ENCODE assay signal across 8 cellular contexts in the genomic region with DNA sequence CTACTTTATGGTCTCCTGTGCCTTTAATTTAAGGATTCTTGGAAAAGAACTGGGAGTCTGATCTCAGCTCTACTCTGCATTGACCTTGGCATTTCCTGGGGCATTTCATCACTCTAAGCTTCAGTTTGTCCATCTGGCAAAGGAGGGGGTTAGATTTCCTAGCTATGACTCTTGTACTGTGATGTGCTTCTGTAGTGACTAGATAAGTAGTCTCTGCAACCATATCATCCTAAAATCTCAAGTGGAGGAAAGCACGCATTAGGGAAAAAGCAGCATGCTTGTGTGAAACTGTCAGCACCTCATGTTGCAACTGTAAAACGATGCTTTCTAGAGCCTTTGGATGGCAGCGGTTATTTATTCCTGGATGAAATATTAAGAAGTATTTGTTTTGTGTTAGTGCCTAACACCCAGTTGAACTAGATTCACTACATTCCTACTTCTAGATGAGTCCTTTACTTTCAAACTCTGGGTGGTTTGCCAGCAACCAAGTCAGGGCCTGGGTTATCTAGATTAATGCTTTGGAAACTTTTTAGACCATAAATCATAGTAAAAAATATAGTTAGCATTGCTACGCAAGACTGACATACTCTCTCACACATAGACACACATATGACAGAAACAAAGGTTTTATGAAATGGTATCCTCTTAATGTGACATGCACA. TPM values are rescaled to one million over a fixed set of nuclear protein-coding genes. Genes with fewer than 3 reads are reported as not detected.
DNase-seq lines count a peak whose midpoint lies in the region; ATAC-seq and FAIRE-seq lines count a peak whose summit lies in the region.

No MANE protein-coding gene starts in this region.

- POLR2A ChIA-PET in activated CD4-positive, alpha-beta T cell treated with anti-CD3 and anti-CD28 coated beads for 36 hours (lab: Charles Lee), result no interaction called here

- no peaks in the 10 kb centered on the region for H3K36me3 Mint-ChIP-seq in activated CD4-positive, alpha-beta T cell treated with anti-CD3 and anti-CD28 coated beads for 36 hours (ENCODE audit: low read depth)
- H3K36me3 Mint-ChIP-seq in activated naive CD8-positive, alpha-beta T cell treated with anti-CD3 and anti-CD28 coated beads, Interleukin-2, amount 50 U/mL, for 24 hours (ENCODE audit: low read depth), result no peaks in the 10 kb centered on the region
- no peaks in the 10 kb centered on the region for H3K36me3 Mint-ChIP-seq in activated T-helper 2 cell treated with anti-CD3 and anti-CD28 coated beads, Interferon-gamma antibody, Interleukin-2, Interleukin-4, amounts not matched to agents 10 μg/mL and 5 μg/mL and 100 μg/mL, durations not matched to agents 14 hours and 24 hours and 36 hours (ENCODE audit: low read depth)

- no peak overlapping the region for H3K27ac Mint-ChIP-seq in activated CD4-positive, alpha-beta T cell treated with anti-CD3 and anti-CD28 coated beads for 36 hours
- no peak overlapping the region for H3K27ac Mint-ChIP-seq in activated naive CD8-positive, alpha-beta T cell treated with anti-CD3 and anti-CD28 coated beads, Interleukin-2, amount 50 U/mL, for 24 hours
- H3K27ac Mint-ChIP-seq in activated T-helper 2 cell treated with anti-CD3 and anti-CD28 coated beads, Interferon-gamma antibody, Interleukin-2, Interleukin-4, amounts not matched to agents 10 μg/mL and 5 μg/mL and 100 μg/mL, durations not matched to agents 14 hours and 24 hours and 36 hours, result no peak overlapping the region

- H3K4me3 Mint-ChIP-seq in activated CD4-positive, alpha-beta T cell treated with anti-CD3 and anti-CD28 coated beads for 36 hours, result no peak overlapping the region
- H3K4me3 Mint-ChIP-seq in activated naive CD8-positive, alpha-beta T cell treated with anti-CD3 and anti-CD28 coated beads, Interleukin-2, amount 50 U/mL, for 24 hours, result no peak overlapping the region
- H3K4me3 Mint-ChIP-seq in activated T-helper 2 cell treated with anti-CD3 and anti-CD28 coated beads, Interferon-gamma antibody, Interleukin-2, Interleukin-4, amounts not matched to agents 10 μg/mL and 5 μg/mL and 100 μg/mL, durations not matched to agents 14 hours and 24 hours and 36 hours (ENCODE audit: low read depth), result no peak overlapping the region

- intact Hi-C loops in activated CD4-positive, alpha-beta T cell treated with anti-CD3 and anti-CD28 coated beads for 36 hours (cut with DNase I, micrococcal nuclease), result no loop called here
- intact Hi-C loops in activated T-helper 2 cell treated with anti-CD3 and anti-CD28 coated beads, Interferon-gamma antibody, Interleukin-2, Interleukin-4, amounts not matched to agents 10 μg/mL and 5 μg/mL and 100 μg/mL, durations not matched to agents 14 hours and 24 hours and 36 hours (cut with micrococcal nuclease), result no loop called here

- CTCF ChIA-PET in activated CD4-positive, alpha-beta T cell treated with anti-CD3 and anti-CD28 coated beads for 36 hours (lab: Charles Lee), result interaction anchor here (1.5 to 1.7 kb wide), 2 partner anchors 207 to 210 kb away, joined by 3 to 6 read pairs; no protein-coding TSS in a partner anchor

- no peak for FAIRE-seq in urothelium cell line (lab: Jason Lieb, UNC)

- DNase-seq in activated CD4-positive, alpha-beta T cell treated with anti-CD3 and anti-CD28 coated beads for 36 hours, result no peak
- no peak for DNase-seq in activated CD4-positive, alpha-beta T cell treated with anti-CD3 and anti-CD28 coated beads for 4 hours
- no peak for DNase-seq in activated naive CD8-positive, alpha-beta T cell treated with anti-CD3 and anti-CD28 coated beads, Interleukin-2, amount 50 U/mL, for 24 hours
- DNase-seq in iris pigment epithelial cell (ENCODE audit: low read depth), result peak; percentile 92
- DNase-seq in urothelium cell line (ENCODE audit: low spot score), result peak; percentile 9
- DNase-seq in stimulated activated CD4-positive, alpha-beta T cell treated with anti-CD3 and anti-CD28 coated beads, Interleukin-12 subunit alpha, Interleukin-12 subunit beta, amount 100 ng/mL, for 4 hours, result no peak
- DNase-seq in activated T-helper 2 cell treated with anti-CD3 and anti-CD28 coated beads, Interferon-gamma antibody, Interleukin-2, Interleukin-4, amounts not matched to agents 10 μg/mL and 5 μg/mL and 100 μg/mL, durations not matched to agents 14 hours and 24 hours and 36 hours (ENCODE audit: low spot score), result no peak

- H3K27me3 Mint-ChIP-seq in activated CD4-positive, alpha-beta T cell treated with anti-CD3 and anti-CD28 coated beads for 36 hours, result no peaks in the 10 kb centered on the region
- no peaks in the 10 kb centered on the region for H3K27me3 Mint-ChIP-seq in activated naive CD8-positive, alpha-beta T cell treated with anti-CD3 and anti-CD28 coated beads, Interleukin-2, amount 50 U/mL, for 24 hours
- H3K27me3 Mint-ChIP-seq in activated T-helper 2 cell treated with anti-CD3 and anti-CD28 coated beads, Interferon-gamma antibody, Interleukin-2, Interleukin-4, amounts not matched to agents 10 μg/mL and 5 μg/mL and 100 μg/mL, durations not matched to agents 14 hours and 24 hours and 36 hours (ENCODE audit: low read depth), result no peaks in the 10 kb centered on the region

- H3K9me3 Mint-ChIP-seq in activated CD4-positive, alpha-beta T cell treated with anti-CD3 and anti-CD28 coated beads for 36 hours (ENCODE audit: low read depth), result no peaks in the 10 kb centered on the region
- no peaks in the 10 kb centered on the region for H3K9me3 Mint-ChIP-seq in activated naive CD8-positive, alpha-beta T cell treated with anti-CD3 and anti-CD28 coated beads, Interleukin-2, amount 50 U/mL, for 24 hours
- no peaks in the 10 kb centered on the region for H3K9me3 Mint-ChIP-seq in activated T-helper 2 cell treated with anti-CD3 and anti-CD28 coated beads, Interferon-gamma antibody, Interleukin-2, Interleukin-4, amounts not matched to agents 10 μg/mL and 5 μg/mL and 100 μg/mL, durations not matched to agents 14 hours and 24 hours and 36 hours

- peaks cover 55% of the 10 kb centered on the region for H3K4me1 Mint-ChIP-seq in activated CD4-positive, alpha-beta T cell treated with anti-CD3 and anti-CD28 coated beads for 36 hours
- peaks cover 42% of the 10 kb centered on the region for H3K4me1 Mint-ChIP-seq in activated naive CD8-positive, alpha-beta T cell treated with anti-CD3 and anti-CD28 coated beads, Interleukin-2, amount 50 U/mL, for 24 hours
- peaks cover 36% of the 10 kb centered on the region for H3K4me1 Mint-ChIP-seq in activated T-helper 2 cell treated with anti-CD3 and anti-CD28 coated beads, Interferon-gamma antibody, Interleukin-2, Interleukin-4, amounts not matched to agents 10 μg/mL and 5 μg/mL and 100 μg/mL, durations not matched to agents 14 hours and 24 hours and 36 hours (ENCODE audit: low read depth)

- ATAC-seq in activated CD4-positive, alpha-beta T cell treated with anti-CD3 and anti-CD28 coated beads for 36 hours, result peak; percentile 55
- peak; percentile 33 for ATAC-seq in activated naive CD8-positive, alpha-beta T cell treated with anti-CD3 and anti-CD28 coated beads, Interleukin-2, amount 50 U/mL, for 24 hours
- ATAC-seq in GM21528 (IDR thresholded peaks at IDR 0.05; ENCODE audit: low FRiP score, unreplicated experiment), result no peak

RNA-seq across cellular contexts. Expression of a gene that starts 6.8 kb away (rescaled TPM):
- 1 to 10 TPM; 7.4 to 9.5 TPM for total RNA-seq in activated CD4-positive, alpha-beta T cell treated with anti-CD3 and anti-CD28 coated beads for 36 hours
- total RNA-seq in activated T-helper 2 cell treated with anti-CD3 and anti-CD28 coated beads, Interferon-gamma antibody, Interleukin-2, Interleukin-4, amounts not matched to agents 10 μg/mL and 5 μg/mL and 100 μg/mL, durations not matched to agents 14 hours and 24 hours and 36 hours, result 9.0 and 9.9 TPM in 2 replicates

Comparison
In these comparisons a context has a peak if more than half of its experiments do, and no peak if none do; other contexts are left out.
1. DNase-seq: peak in iris pigment epithelial cell (single experiment) and urothelium cell line (single experiment); none in activated CD4-positive, alpha-beta T cell treated with anti-CD3 and anti-CD28 coated beads for 36 hours (single experiment), activated CD4-positive, alpha-beta T cell treated with anti-CD3 and anti-CD28 coated beads for 4 hours (0 of 2), activated naive CD8-positive, alpha-beta T cell treated with anti-CD3 and anti-CD28 coated beads, Interleukin-2, amount 50 U/mL, for 24 hours (single experiment), stimulated activated CD4-positive, alpha-beta T cell treated with anti-CD3 and anti-CD28 coated beads, Interleukin-12 subunit alpha, Interleukin-12 subunit beta, amount 100 ng/mL, for 4 hours (single experiment) and activated T-helper 2 cell treated with anti-CD3 and anti-CD28 coated beads, Interferon-gamma antibody, Interleukin-2, Interleukin-4, amounts not matched to agents 10 μg/mL and 5 μg/mL and 100 μg/mL, durations not matched to agents 14 hours and 24 hours and 36 hours (single experiment).